Comparison of ENCODE assay signal across 2 cellular contexts in the genomic region with DNA sequence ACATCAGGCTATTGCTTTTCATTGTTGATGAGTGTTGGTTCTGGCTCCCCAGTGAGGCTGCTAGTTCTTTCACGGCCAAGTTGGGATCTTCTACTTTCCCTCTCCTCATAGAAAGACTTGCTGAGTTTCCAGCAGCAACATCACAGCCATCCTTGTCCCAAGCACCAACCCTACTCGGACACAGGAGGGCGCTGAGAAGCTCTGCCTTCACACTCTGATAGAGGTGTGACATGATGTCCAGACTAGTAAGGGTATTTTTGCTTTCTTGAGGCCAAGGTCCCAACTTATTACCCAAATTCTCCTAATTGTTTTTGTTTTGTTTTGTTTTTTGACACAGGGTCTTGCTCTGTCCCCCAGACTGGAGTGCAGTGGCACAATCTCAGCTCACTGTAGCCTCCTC.
TF ChIP-seq lines count a peak whose summit lies in the region.

No MANE protein-coding gene starts in this region.

TF ChIP-seq in Ishikawa, 13 proteins besides CTCF, POLR2A, EP300 and RAD21:
- TF ChIP-seq, protein P1, sequence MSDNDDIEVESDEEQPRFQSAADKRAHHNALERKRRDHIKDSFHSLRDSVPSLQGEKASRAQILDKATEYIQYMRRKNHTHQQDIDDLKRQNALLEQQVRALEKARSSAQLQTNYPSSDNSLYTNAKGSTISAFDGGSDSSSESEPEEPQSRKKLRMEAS (IDR thresholded peaks at IDR 0.05), result no peak
- TF ChIP-seq EGR1 (IDR thresholded peaks at IDR 0.05) (no peak), TCF12 (IDR thresholded peaks at IDR 0.05; ENCODE audit: low read depth) (no peak), ZBTB7A (IDR thresholded peaks at IDR 0.05; ENCODE audit: low read depth) (no peak), CREB1 (IDR thresholded peaks at IDR 0.05; ENCODE audit: low read depth) (no peak), FOXM1 (IDR thresholded peaks at IDR 0.05; ENCODE audit: borderline replicate concordance, low read depth) (no peak), TEAD4 (IDR thresholded peaks at IDR 0.05) (no peak), TAF1 (IDR thresholded peaks at IDR 0.05; ENCODE audit: low read depth) (no peak), YY1 (IDR thresholded peaks at IDR 0.05; ENCODE audit: low read depth) (no peak)
- TF ChIP-seq, protein P2, sequence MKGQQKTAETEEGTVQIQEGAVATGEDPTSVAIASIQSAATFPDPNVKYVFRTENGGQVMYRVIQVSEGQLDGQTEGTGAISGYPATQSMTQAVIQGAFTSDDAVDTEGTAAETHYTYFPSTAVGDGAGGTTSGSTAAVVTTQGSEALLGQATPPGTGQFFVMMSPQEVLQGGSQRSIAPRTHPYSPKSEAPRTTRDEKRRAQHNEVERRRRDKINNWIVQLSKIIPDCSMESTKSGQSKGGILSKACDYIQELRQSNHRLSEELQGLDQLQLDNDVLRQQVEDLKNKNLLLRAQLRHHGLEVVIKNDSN (IDR thresholded peaks at IDR 0.05), result no peak
- TF ChIP-seq, protein P3, sequence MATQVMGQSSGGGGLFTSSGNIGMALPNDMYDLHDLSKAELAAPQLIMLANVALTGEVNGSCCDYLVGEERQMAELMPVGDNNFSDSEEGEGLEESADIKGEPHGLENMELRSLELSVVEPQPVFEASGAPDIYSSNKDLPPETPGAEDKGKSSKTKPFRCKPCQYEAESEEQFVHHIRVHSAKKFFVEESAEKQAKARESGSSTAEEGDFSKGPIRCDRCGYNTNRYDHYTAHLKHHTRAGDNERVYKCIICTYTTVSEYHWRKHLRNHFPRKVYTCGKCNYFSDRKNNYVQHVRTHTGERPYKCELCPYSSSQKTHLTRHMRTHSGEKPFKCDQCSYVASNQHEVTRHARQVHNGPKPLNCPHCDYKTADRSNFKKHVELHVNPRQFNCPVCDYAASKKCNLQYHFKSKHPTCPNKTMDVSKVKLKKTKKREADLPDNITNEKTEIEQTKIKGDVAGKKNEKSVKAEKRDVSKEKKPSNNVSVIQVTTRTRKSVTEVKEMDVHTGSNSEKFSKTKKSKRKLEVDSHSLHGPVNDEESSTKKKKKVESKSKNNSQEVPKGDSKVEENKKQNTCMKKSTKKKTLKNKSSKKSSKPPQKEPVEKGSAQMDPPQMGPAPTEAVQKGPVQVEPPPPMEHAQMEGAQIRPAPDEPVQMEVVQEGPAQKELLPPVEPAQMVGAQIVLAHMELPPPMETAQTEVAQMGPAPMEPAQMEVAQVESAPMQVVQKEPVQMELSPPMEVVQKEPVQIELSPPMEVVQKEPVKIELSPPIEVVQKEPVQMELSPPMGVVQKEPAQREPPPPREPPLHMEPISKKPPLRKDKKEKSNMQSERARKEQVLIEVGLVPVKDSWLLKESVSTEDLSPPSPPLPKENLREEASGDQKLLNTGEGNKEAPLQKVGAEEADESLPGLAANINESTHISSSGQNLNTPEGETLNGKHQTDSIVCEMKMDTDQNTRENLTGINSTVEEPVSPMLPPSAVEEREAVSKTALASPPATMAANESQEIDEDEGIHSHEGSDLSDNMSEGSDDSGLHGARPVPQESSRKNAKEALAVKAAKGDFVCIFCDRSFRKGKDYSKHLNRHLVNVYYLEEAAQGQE (IDR thresholded peaks at IDR 0.05; ENCODE audit: low read depth), result no peak

TF ChIP-seq in K562, 482 proteins besides CTCF, POLR2A, EP300 and RAD21:
- TF ChIP-seq, protein P4, sequence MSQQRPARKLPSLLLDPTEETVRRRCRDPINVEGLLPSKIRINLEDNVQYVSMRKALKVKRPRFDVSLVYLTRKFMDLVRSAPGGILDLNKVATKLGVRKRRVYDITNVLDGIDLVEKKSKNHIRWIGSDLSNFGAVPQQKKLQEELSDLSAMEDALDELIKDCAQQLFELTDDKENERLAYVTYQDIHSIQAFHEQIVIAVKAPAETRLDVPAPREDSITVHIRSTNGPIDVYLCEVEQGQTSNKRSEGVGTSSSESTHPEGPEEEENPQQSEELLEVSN (IDR thresholded peaks at IDR 0.05; ENCODE audit: borderline replicate concordance in 1 of 2, extremely low read depth in 1 of 2, insufficient read depth in 1 of 2, insufficient read length in 1 of 2, low read depth in 1 of 2, low read length in 1 of 2, poor library complexity in 1 of 2, severe bottlenecking in 1 of 2), result peak in 1 of 2 experiments; percentile 41
- TF ChIP-seq HDAC6 (IDR thresholded peaks at IDR 0.05; ENCODE audit: low read depth, low read length) (no peak), NFE2 (IDR thresholded peaks at IDR 0.05; ENCODE audit: low read depth) (no peak), NBN (IDR thresholded peaks at IDR 0.05; ENCODE audit: low read depth) (no peak), CBX2 (IDR thresholded peaks at IDR 0.05; ENCODE audit: insufficient read depth, low read length, poor library complexity, severe bottlenecking) (no peak), ETV5 (CRISPR knock-in tag; IDR thresholded peaks at IDR 0.05; ENCODE audit: low read depth) (no peak), ARNT (IDR thresholded peaks at IDR 0.05) (no peak), ELF2 (CRISPR knock-in tag; IDR thresholded peaks at IDR 0.05) (no peak), BCOR (IDR thresholded peaks at IDR 0.05) (no peak), KDM4B (IDR thresholded peaks at IDR 0.05; ENCODE audit: borderline replicate concordance in 2 of 2, low read depth in 1 of 2) (no peak), ZNF408 (CRISPR knock-in tag; IDR thresholded peaks at IDR 0.05; ENCODE audit: low read depth) (no peak), FOXK1 (CRISPR knock-in tag; IDR thresholded peaks at IDR 0.05; ENCODE audit: borderline replicate concordance) (no peak), DNMT1 (IDR thresholded peaks at IDR 0.05) (no peak), PHF8 (IDR thresholded peaks at IDR 0.05; ENCODE audit: borderline replicate concordance, low read length) (no peak), ZNF324 (CRISPR knock-in tag; IDR thresholded peaks at IDR 0.05) (no peak), ZNF12 (CRISPR knock-in tag; IDR thresholded peaks at IDR 0.05) (no peak), DDX20 (tag; IDR thresholded peaks at IDR 0.05; ENCODE audit: low read depth) (no peak), SMC3 (conservative IDR thresholded peaks at IDR 0.05; ENCODE audit: insufficient read depth, low read depth, low read length) (peak; percentile 38; the same call in 1 of the 2 replicates), RBM25 (IDR thresholded peaks at IDR 0.05; ENCODE audit: low read depth, low read length, severe bottlenecking) (no peak), TCFL5 (CRISPR knock-in tag; conservative IDR thresholded peaks at IDR 0.05) (no peak), TAF7 (tag; IDR thresholded peaks at IDR 0.05) (no peak), L3MBTL2 (IDR thresholded peaks at IDR 0.05) (peak; percentile 49; the same call in 1 of the 2 replicates), HLTF (IDR thresholded peaks at IDR 0.05) (no peak)
- TF ChIP-seq, protein P5, sequence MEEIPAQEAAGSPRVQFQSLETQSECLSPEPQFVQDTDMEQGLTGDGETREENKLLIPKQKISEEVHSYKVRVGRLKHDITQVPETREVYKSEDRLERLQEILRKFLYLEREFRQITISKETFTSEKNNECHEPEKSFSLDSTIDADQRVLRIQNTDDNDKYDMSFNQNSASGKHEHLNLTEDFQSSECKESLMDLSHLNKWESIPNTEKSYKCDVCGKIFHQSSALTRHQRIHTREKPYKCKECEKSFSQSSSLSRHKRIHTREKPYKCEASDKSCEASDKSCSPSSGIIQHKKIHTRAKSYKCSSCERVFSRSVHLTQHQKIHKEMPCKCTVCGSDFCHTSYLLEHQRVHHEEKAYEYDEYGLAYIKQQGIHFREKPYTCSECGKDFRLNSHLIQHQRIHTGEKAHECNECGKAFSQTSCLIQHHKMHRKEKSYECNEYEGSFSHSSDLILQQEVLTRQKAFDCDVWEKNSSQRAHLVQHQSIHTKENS (CRISPR knock-in tag; IDR thresholded peaks at IDR 0.05), result no peak
- TF ChIP-seq, protein P6, sequence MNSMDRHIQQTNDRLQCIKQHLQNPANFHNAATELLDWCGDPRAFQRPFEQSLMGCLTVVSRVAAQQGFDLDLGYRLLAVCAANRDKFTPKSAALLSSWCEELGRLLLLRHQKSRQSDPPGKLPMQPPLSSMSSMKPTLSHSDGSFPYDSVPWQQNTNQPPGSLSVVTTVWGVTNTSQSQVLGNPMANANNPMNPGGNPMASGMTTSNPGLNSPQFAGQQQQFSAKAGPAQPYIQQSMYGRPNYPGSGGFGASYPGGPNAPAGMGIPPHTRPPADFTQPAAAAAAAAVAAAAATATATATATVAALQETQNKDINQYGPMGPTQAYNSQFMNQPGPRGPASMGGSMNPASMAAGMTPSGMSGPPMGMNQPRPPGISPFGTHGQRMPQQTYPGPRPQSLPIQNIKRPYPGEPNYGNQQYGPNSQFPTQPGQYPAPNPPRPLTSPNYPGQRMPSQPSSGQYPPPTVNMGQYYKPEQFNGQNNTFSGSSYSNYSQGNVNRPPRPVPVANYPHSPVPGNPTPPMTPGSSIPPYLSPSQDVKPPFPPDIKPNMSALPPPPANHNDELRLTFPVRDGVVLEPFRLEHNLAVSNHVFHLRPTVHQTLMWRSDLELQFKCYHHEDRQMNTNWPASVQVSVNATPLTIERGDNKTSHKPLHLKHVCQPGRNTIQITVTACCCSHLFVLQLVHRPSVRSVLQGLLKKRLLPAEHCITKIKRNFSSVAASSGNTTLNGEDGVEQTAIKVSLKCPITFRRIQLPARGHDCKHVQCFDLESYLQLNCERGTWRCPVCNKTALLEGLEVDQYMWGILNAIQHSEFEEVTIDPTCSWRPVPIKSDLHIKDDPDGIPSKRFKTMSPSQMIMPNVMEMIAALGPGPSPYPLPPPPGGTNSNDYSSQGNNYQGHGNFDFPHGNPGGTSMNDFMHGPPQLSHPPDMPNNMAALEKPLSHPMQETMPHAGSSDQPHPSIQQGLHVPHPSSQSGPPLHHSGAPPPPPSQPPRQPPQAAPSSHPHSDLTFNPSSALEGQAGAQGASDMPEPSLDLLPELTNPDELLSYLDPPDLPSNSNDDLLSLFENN (IDR thresholded peaks at IDR 0.05; ENCODE audit: low read depth in 2 of 2, low read length in 2 of 2), result no peak
- TF ChIP-seq, protein P7, sequence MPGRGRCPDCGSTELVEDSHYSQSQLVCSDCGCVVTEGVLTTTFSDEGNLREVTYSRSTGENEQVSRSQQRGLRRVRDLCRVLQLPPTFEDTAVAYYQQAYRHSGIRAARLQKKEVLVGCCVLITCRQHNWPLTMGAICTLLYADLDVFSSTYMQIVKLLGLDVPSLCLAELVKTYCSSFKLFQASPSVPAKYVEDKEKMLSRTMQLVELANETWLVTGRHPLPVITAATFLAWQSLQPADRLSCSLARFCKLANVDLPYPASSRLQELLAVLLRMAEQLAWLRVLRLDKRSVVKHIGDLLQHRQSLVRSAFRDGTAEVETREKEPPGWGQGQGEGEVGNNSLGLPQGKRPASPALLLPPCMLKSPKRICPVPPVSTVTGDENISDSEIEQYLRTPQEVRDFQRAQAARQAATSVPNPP (IDR thresholded peaks at IDR 0.05; ENCODE audit: borderline replicate concordance, insufficient read depth, insufficient read length), result no peak
- TF ChIP-seq, protein P8, sequence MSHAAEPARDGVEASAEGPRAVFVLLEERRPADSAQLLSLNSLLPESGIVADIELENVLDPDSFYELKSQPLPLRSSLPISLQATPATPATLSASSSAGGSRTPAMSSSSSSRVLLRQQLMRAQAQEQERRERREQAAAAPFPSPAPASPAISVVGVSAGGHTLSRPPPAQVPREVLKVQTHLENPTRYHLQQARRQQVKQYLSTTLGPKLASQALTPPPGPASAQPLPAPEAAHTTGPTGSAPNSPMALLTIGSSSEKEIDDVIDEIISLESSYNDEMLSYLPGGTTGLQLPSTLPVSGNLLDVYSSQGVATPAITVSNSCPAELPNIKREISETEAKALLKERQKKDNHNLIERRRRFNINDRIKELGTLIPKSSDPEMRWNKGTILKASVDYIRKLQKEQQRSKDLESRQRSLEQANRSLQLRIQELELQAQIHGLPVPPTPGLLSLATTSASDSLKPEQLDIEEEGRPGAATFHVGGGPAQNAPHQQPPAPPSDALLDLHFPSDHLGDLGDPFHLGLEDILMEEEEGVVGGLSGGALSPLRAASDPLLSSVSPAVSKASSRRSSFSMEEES (CRISPR knock-in tag; IDR thresholded peaks at IDR 0.05), result no peak
